ENCODE assay signal across 11 cellular contexts in the genomic region with DNA sequence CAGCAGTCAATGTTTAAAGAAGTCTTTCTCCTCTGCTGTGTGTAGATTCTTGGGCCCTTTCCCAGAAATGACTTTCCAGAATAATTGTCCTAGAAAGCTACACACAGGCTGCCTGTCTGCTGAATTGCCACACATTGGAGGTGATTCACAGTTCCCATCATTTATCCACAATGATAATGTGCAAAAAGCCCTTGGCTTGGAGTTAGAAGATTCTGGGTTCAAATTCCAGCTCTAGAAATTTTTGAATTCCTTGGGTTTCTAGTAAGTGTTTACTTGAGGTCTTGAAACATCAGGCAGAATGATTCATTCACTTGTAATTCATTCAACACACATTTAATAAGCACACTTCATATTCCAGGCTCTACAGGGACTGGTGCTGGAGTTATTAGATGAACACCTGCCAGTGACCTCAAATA. TPM values are rescaled to one million over a fixed set of nuclear protein-coding genes. Genes with fewer than 3 reads are reported as not detected.
A peak's percentile ranks its signal among the peaks of the same experiment; 100 is the strongest.
DNase-seq lines count a peak whose midpoint lies in the region; ATAC-seq, FAIRE-seq and TF ChIP-seq lines count a peak whose summit lies in the region.
"Had no signal": no experiment of that assay in that cellular context is flagged by ENCODE, and none has a peak within 500 bp of the region (broad histone marks: within the 10 kb centered on the region; RNA-seq: fewer than 3 reads in every experiment).

No MANE protein-coding gene starts in this region.

- FAIRE-seq in bronchial epithelial cell (lab: Jason Lieb, UNC) = no peak

- no peak overlapping the region for H3K4ac ChIP-seq in mesenchymal stem cell (ENCODE audit: low read depth in 1 of 2, low read length in 2 of 2)

- no peak overlapping the region for H2BK15ac ChIP-seq in mesenchymal stem cell (ENCODE audit: low read depth, poor library complexity, severe bottlenecking)

- no peak for ATAC-seq in HG03280 (IDR thresholded peaks at IDR 0.05; ENCODE audit: unreplicated experiment)
- no peak for ATAC-seq in GM19467 (IDR thresholded peaks at IDR 0.05; ENCODE audit: unreplicated experiment)
- ATAC-seq in GM21619 (IDR thresholded peaks at IDR 0.05; ENCODE audit: unreplicated experiment) = no peak
- ATAC-seq: activated T-helper 17 cell treated with anti-CD3 and anti-CD28 coated beads, Interleukin-2, amount 50 U/mL, for 72 hours had no signal

- H2BK120ac ChIP-seq in mesenchymal stem cell (ENCODE audit: low read depth, low read length) = no peak overlapping the region

- no peak overlapping the region for H3K14ac ChIP-seq in mesenchymal stem cell (ENCODE audit: low read length in 2 of 2)

- no peak overlapping the region for H2BK5ac ChIP-seq in mesenchymal stem cell (ENCODE audit: low read depth, low read length, poor library complexity, severe bottlenecking)

- H3K36me3 ChIP-seq in bronchial epithelial cell (ENCODE audit: control insufficient read depth, insufficient read depth, low read length) (no peaks in the 10 kb centered on the region), mesenchymal stem cell (ENCODE audit: control insufficient read depth in 1 of 2, insufficient read depth in 2 of 2, low read depth in 1 of 2, low read length in 2 of 2) (no peaks in the 10 kb centered on the region)
- H3K36me3 ChIP-seq: uterus had no signal

- no peak overlapping the region for H3K4me2 ChIP-seq in mesenchymal stem cell (ENCODE audit: low read length, poor library complexity, severe bottlenecking)

- H3K9ac ChIP-seq in mesenchymal stem cell (ENCODE audit: low read length) = no peak overlapping the region

- H3K9me3 ChIP-seq in mesenchymal stem cell (ENCODE audit: control insufficient read depth, low read length) = no peaks in the 10 kb centered on the region
- H3K9me3 ChIP-seq: uterus had no signal

- no peak for TF ChIP-seq CTCF in bronchial epithelial cell (IDR thresholded peaks at IDR 0.05; ENCODE audit: insufficient read depth, low read length, severe bottlenecking)

- H3K27ac ChIP-seq in mesenchymal stem cell (ENCODE audit: low read length, poor library complexity, severe bottlenecking) = no peak overlapping the region
- H3K27ac ChIP-seq in caudate nucleus (ENCODE audit: low read depth, low read length) = no peak overlapping the region
- H3K27ac ChIP-seq: uterus had no signal

- DNase-seq in DMS79 treated with DMSO at 0.1 percent for 48 hours (lab: John Stamatoyannopoulos, UW) (peak; percentile 30), NCI-H1436 (lab: John Stamatoyannopoulos, UW) (peak; percentile 16), bronchial epithelial cell (ENCODE audit: low read depth) (peak; percentile 76), mesenchymal stem cell (peak; percentile 32), caudate nucleus (lab: John Stamatoyannopoulos, UW) (no peak)
- DNase-seq: NCI-H2227 treated with DMSO at 0.1 percent for 48 hours, uterus had no signal

- no peak overlapping the region for H2AFZ ChIP-seq in mesenchymal stem cell (ENCODE audit: low read depth, low read length)

- no peak overlapping the region for H3K18ac ChIP-seq in mesenchymal stem cell (ENCODE audit: low read depth in 1 of 2, low read length in 2 of 2)

- H2BK12ac ChIP-seq in mesenchymal stem cell (ENCODE audit: low read length in 2 of 2) = no peak overlapping the region

- no peak overlapping the region for H4K8ac ChIP-seq in mesenchymal stem cell (ENCODE audit: low read length)

- no peaks in the 10 kb centered on the region for H3K79me1 ChIP-seq in mesenchymal stem cell (replicated peaks; ENCODE audit: low read length, poor library complexity, severe bottlenecking)

- peaks cover 4% of the 10 kb centered on the region for H3K4me1 ChIP-seq in mesenchymal stem cell (ENCODE audit: control insufficient read depth, insufficient read depth, low read depth, low read length)
- H3K4me1 ChIP-seq: uterus had no signal

- no peak overlapping the region for H3K4me3 ChIP-seq in bronchial epithelial cell (ENCODE audit: low read depth, low read length)
- no peak overlapping the region for H3K4me3 ChIP-seq in mesenchymal stem cell (ENCODE audit: insufficient read depth in 1 of 2, low read depth in 1 of 2, low read length in 2 of 2)
- H3K4me3 ChIP-seq: uterus had no signal

- H3K23ac ChIP-seq in mesenchymal stem cell (ENCODE audit: low read length in 2 of 2) = no peak overlapping the region

- H3K27me3 ChIP-seq in bronchial epithelial cell (ENCODE audit: control insufficient read depth, insufficient read depth, low read length) (no peaks in the 10 kb centered on the region), mesenchymal stem cell (ENCODE audit: control insufficient read depth in 1 of 2, insufficient read depth in 1 of 2, low read length in 2 of 2) (peaks cover 6 to 70% of the 10 kb centered on the region in 2 experiments)
- H3K27me3 ChIP-seq: uterus had no signal

- no peak overlapping the region for H4K91ac ChIP-seq in mesenchymal stem cell (ENCODE audit: low read length)

- H2AK5ac ChIP-seq in mesenchymal stem cell (ENCODE audit: low read length, severe bottlenecking) = no peak overlapping the region

RNA-seq across cellular contexts. Expression of gene EPB41L4B, which starts 28.6 kb away (rescaled TPM):
- 30.3 and 47.7 TPM in 2 replicates for total RNA-seq in bronchial epithelial cell
- polyA plus RNA-seq in mesenchymal stem cell (2013, experiment 1 of 2) = 0.03 TPM
- 0.03 TPM for polyA plus RNA-seq in mesenchymal stem cell (2013, experiment 2 of 2)

Comparison
In these comparisons a context has a peak if more than half of its experiments do, and no peak if none do; other contexts are left out.
1. DNase-seq: peak in DMS79 treated with DMSO at 0.1 percent for 48 hours (single experiment), NCI-H1436 (single experiment), bronchial epithelial cell (single experiment) and mesenchymal stem cell (single experiment); none in caudate nucleus (0 of 61).